Comparison of ENCODE assay signal across 8 cellular contexts in genomic region chr1:168135982-168136708, GRCh38. TPM values are rescaled to one million over a fixed set of nuclear protein-coding genes. Genes with fewer than 3 reads are reported as not detected.
DNase-seq lines count a peak whose midpoint lies in the region; ATAC-seq, FAIRE-seq and TF ChIP-seq lines count a peak whose summit lies in the region.

No MANE protein-coding gene starts in this region.

- peak overlapping the region; percentile 60; the same call in 1 of the 2 replicates for H3K18ac ChIP-seq in H1 (ENCODE audit: extremely low read depth, low read length)

- H2BK12ac ChIP-seq in H1 (ENCODE audit: low read depth, low read length): no peak overlapping the region

- peaks cover 4% of the 10 kb centered on the region; the same call in 1 of the 3 replicates for H3K36me3 Mint-ChIP-seq in GM23338 (ENCODE audit: low read depth)

- H2BK120ac ChIP-seq in H1 (replicated peaks; ENCODE audit: low read depth, low read length): no peak overlapping the region

- no peak overlapping the region for H2AK5ac ChIP-seq in H1 (ENCODE audit: low read depth, low read length)

- 0 out of 2 replicates have a peak overlapping the region, but pooled peaks have one; percentile 65 for H2BK15ac ChIP-seq in H1 (ENCODE audit: low read length)

- H3K27ac ChIP-seq in GM23338 (ENCODE audit: low read depth) (no peak overlapping the region), H1 (ENCODE audit: low read depth, low read length) (no peak overlapping the region), muscle layer of duodenum (ENCODE audit: low read length) (no peak overlapping the region)

- 2% methylated on average over 43 of the region's 61 CpGs; no CpG with 5 or more reads in 1 of the 2 experiments for WGBS in H1 (ENCODE audit: extremely low coverage in 1 of 2, insufficient coverage in 1 of 2, insufficient read length in 1 of 2, insufficient replicate concordance in 2 of 2, low coverage in 1 of 2, low lambda C conversion rate in 2 of 2, missing lambda C conversion rate in 1 of 2), 2 experiments

- H3K4me2 ChIP-seq in GM23338 (peak overlapping the region; percentile 99), H1 (ENCODE audit: insufficient read depth in 1 of 2, low read depth in 2 of 2, low read length in 2 of 2) (peak overlapping the region; percentile 93 to 97)

- H3K79me1 ChIP-seq in H1 (ENCODE audit: low read depth, low read length): no peaks in the 10 kb centered on the region

- H4K5ac ChIP-seq in H1 (ENCODE audit: insufficient read length, low read depth, low read length): no peak overlapping the region

- peak overlapping the region; percentile 93 for H4K8ac ChIP-seq in H1 (ENCODE audit: extremely low read depth, insufficient read depth, low read length)

- no peak overlapping the region for H2BK20ac ChIP-seq in H1 (ENCODE audit: low read length)

- H3K4me1 ChIP-seq in GM23338 (ENCODE audit: insufficient read depth) (peaks cover 19% of the 10 kb centered on the region), H1 (replicated peaks in 1 of 4; ENCODE audit: control insufficient read depth in 3 of 4, insufficient read depth in 4 of 4, low read length in 3 of 4) (peaks cover 3 to 10% (median 6%) of the 10 kb centered on the region in 4 experiments; a peak in 5 of 7 replicates), muscle layer of duodenum (ENCODE audit: control insufficient read depth in 1 of 2, insufficient read depth in 2 of 2, low read length in 2 of 2) (peaks cover 9 to 22% of the 10 kb centered on the region in 2 donors)

- peaks cover 28% of the 10 kb centered on the region for H3K4me1 Mint-ChIP-seq in GM23338

- POLR2A ChIA-PET in H1 (lab: Charles Lee; ENCODE audit: partially characterized antibody): interaction anchor here (0.8 to 1.5 kb wide), 5 partner anchors 9 to 199 kb away, joined by 3 to 5 read pairs (median 4); no protein-coding TSS in a partner anchor

- no peak for TF ChIP-seq RAD21 in H1 (IDR thresholded peaks at IDR 0.05 in 1 of 2, conservative IDR thresholded peaks at IDR 0.05 in 1 of 2; ENCODE audit: low read depth in 2 of 2, low read length in 2 of 2)

- peak overlapping the region; percentile 77 for H3K4me3 ChIP-seq in GM23338
- peak overlapping the region; percentile 61 to 73 (median 70) for H3K4me3 ChIP-seq in H1 (ENCODE audit: extremely low read depth in 1 of 4, insufficient read depth in 2 of 4, low read depth in 3 of 4, low read length in 4 of 4)
- H3K4me3 ChIP-seq in muscle layer of duodenum (ENCODE audit: low read depth in 1 of 2, low read length in 2 of 2): peak overlapping the region; percentile 67 to 94

- H3K9ac ChIP-seq in H1 (replicated peaks in 1 of 4; ENCODE audit: extremely low read depth in 1 of 4, low read depth in 3 of 4, low read length in 3 of 4): peak overlapping the region; percentile 31 to 80 (median 52); a peak in 6 of 7 replicates

- no peaks in the 10 kb centered on the region; the same call in 2 of the 3 replicates for H3K9me3 Mint-ChIP-seq in GM23338

- H3K9me2 ChIP-seq in GM23338 (ENCODE audit: insufficient read depth): no peaks in the 10 kb centered on the region

- H3K36me3 ChIP-seq in GM23338 (ENCODE audit: insufficient read depth) (no peaks in the 10 kb centered on the region), H1 (ENCODE audit: control insufficient read depth in 2 of 4, insufficient read depth in 4 of 4, low read length in 3 of 4) (no peaks in the 10 kb centered on the region), muscle layer of duodenum (ENCODE audit: control insufficient read depth in 1 of 2, insufficient read depth in 2 of 2, low read length in 2 of 2) (no peaks in the 10 kb centered on the region)

- H3K56ac ChIP-seq in H1 (replicated peaks; ENCODE audit: insufficient read length, low read depth, low read length): no peak overlapping the region

- TF ChIP-seq POLR2A in H1 (IDR thresholded peaks at IDR 0.05; ENCODE audit: control extremely low read depth in 1 of 2, low read depth in 2 of 2, low read length in 2 of 2): peak in 1 of 2 experiments; percentile 33; a peak in 1 of 3 replicates

- no peak for FAIRE-seq in H1 (lab: Jason Lieb, UNC)

- no peak overlapping the region for H3K4ac ChIP-seq in H1 (replicated peaks; ENCODE audit: insufficient read length, low read depth, low read length)

- H3K27me3 Mint-ChIP-seq in GM23338 (ENCODE audit: insufficient read depth, low read depth, poor library complexity): peaks cover 17% of the 10 kb centered on the region

- H3K9me3 ChIP-seq in H1 (ENCODE audit: insufficient read depth in 2 of 2, low read depth in 1 of 2, low read length in 1 of 2) (no peaks in the 10 kb centered on the region; a peak in 1 of 4 replicates), muscle layer of duodenum (ENCODE audit: control insufficient read depth in 1 of 2, low read length in 2 of 2) (no peaks in the 10 kb centered on the region)

- H2BK5ac ChIP-seq in H1 (ENCODE audit: low read depth, low read length): no peak overlapping the region

- no peak overlapping the region for H4K91ac ChIP-seq in H1 (replicated peaks; ENCODE audit: insufficient read length, low read length)

- CTCF ChIA-PET in H1 (lab: Charles Lee; ENCODE audit: partially characterized antibody): interaction anchor here (0.8 to 3.2 kb wide), 4 partner anchors 9 to 54 kb away, joined by 3 to 14 read pairs (median 4); no protein-coding TSS in a partner anchor

- H4K20me1 ChIP-seq in GM23338 (replicated peaks; ENCODE audit: insufficient read depth): 0 out of 2 replicates have a peak, but pooled peaks cover 12% of the 10 kb centered on the region
- H4K20me1 ChIP-seq in H1 (replicated peaks in 1 of 2; ENCODE audit: control insufficient read depth in 1 of 2, insufficient read depth in 2 of 2, low read length in 2 of 2): peaks cover 0 to 8% of the 10 kb centered on the region in 2 experiments

- DNase-seq in AG08396 (ENCODE audit: low spot score) (peak; percentile 45), GM23338 (ENCODE audit: low spot score) (peak; percentile 56), SW480 (ENCODE audit: low spot score) (peak; percentile 52), H1 (ENCODE audit: low read depth in 1 of 2, low spot score in 2 of 2) (peak in 1 of 2 experiments; percentile 72), germinal center (ENCODE audit: low spot score) (no peak), NCI-H1092 treated with DMSO at 0.1 percent for 48 hours (lab: John Stamatoyannopoulos, UW) (no peak)

- no peak overlapping the region for H3K27ac Mint-ChIP-seq in GM23338

- H3F3A ChIP-seq in GM23338 (replicated peaks; ENCODE audit: low read depth): no peaks in the 10 kb centered on the region

- H3K14ac ChIP-seq in H1 (ENCODE audit: insufficient read length): no peak overlapping the region

- peak overlapping the region; percentile 98 for H2AFZ ChIP-seq in GM23338
- H2AFZ ChIP-seq in H1 (ENCODE audit: low read length): peak overlapping the region; percentile 70

- ATAC-seq in GM23338 (peak; percentile 63), GM18907 (IDR thresholded peaks at IDR 0.05; ENCODE audit: unreplicated experiment) (no peak)

- TF ChIP-seq CTCF in GM23338 (conservative IDR thresholded peaks at IDR 0.05; ENCODE audit: low read depth in 2 of 2) (no peak), H1 (IDR thresholded peaks at IDR 0.05; ENCODE audit: control extremely low read depth in 1 of 3, insufficient read depth in 1 of 3, low read depth in 1 of 3, low read length in 3 of 3) (no peak)

- peak overlapping the region; percentile 95 for H3K4me3 Mint-ChIP-seq in GM23338

- H3K79me2 ChIP-seq in GM23338 (replicated peaks; ENCODE audit: insufficient read depth) (peaks cover 18% of the 10 kb centered on the region), H1 (ENCODE audit: control insufficient read depth in 1 of 2, insufficient read depth in 2 of 2, low read length in 2 of 2) (peaks cover 0 to 4% of the 10 kb centered on the region in 2 experiments; a peak in 1 of 4 replicates)

- no peak overlapping the region for H3K23ac ChIP-seq in H1 (ENCODE audit: insufficient read length)

- peaks cover 15% of the 10 kb centered on the region for H3K23me2 ChIP-seq in H1 (ENCODE audit: low read depth, low read length)

- TF ChIP-seq EP300 in H1 (IDR thresholded peaks at IDR 0.05; ENCODE audit: borderline replicate concordance in 1 of 2, low read depth in 2 of 2, low read length in 2 of 2): no peak

- H3K27me3 ChIP-seq in GM23338 (ENCODE audit: insufficient read depth): peaks cover 35% of the 10 kb centered on the region
- H3K27me3 ChIP-seq in H1 (replicated peaks in 1 of 4; ENCODE audit: control insufficient read depth in 3 of 4, extremely low read depth in 1 of 4, insufficient read depth in 3 of 4, low read length in 3 of 4): peaks cover 0 to 14% (median 10%) of the 10 kb centered on the region in 4 experiments; a peak in 5 of 7 replicates
- peaks cover 4% of the 10 kb centered on the region for H3K27me3 ChIP-seq in muscle layer of duodenum (ENCODE audit: low read depth, low read length)

TF ChIP-seq in GM23338, 12 proteins besides CTCF, POLR2A, EP300 and RAD21 (continues in another document):
- TF ChIP-seq JUNB (IDR thresholded peaks at IDR 0.05; ENCODE audit: unreplicated experiment): no peak
- peak; percentile 1 for TF ChIP-seq EZH2 (IDR thresholded peaks at IDR 0.05; ENCODE audit: low read depth, unreplicated experiment)

TF ChIP-seq in H1, 55 proteins besides CTCF, POLR2A, EP300 and RAD21 (continues in another document):
- peak; percentile 30; the same call in 1 of the 2 replicates for TF ChIP-seq SUZ12 (IDR thresholded peaks at IDR 0.05; ENCODE audit: low read length)

RNA-seq across cellular contexts. Expression of gene GPR161, which starts 0.6 kb away (rescaled TPM):
- 11.6 and 13.6 TPM in 2 replicates for total RNA-seq in GM23338 (2014; rRNA removed; shearing (Covaris generic))
- 6.7 and 7.9 TPM in 2 replicates for polyA plus RNA-seq in GM23338 (2016; fragmentation: Nextera tagmentation; extraction: Ambion mirVana)
- total RNA-seq in H1 (2021; fragmentation: NEBNext Ultra II Directional; extraction: Animal tissue kit (Norgen Biotek cat#: 25700)): 16.8 and 17.3 TPM in 2 replicates
- polyA plus RNA-seq in H1 (2011; rRNA removed): 13.7 and 17.6 TPM in 2 replicates
- 10.7 TPM for polyA plus RNA-seq in H1 (2011; cell fraction: cytosol; rRNA removed)
- 27.0 TPM for polyA plus RNA-seq in H1 (2011; cell fraction: nucleus; rRNA removed)
- polyA plus RNA-seq in H1 (2012, experiment 1 of 2): 10.6 to 12.4 TPM (median 11.7 TPM) in 4 replicates
- polyA plus RNA-seq in H1 (2012, experiment 2 of 2): 6.1 TPM
- 8.6 TPM for polyA plus RNA-seq in H1 (2013, experiment 1 of 2)
- 8.9 TPM for polyA plus RNA-seq in H1 (2013, experiment 2 of 2)
- polyA minus RNA-seq in H1 (2011; rRNA and poly(A)+ RNA removed): 50.2 and 61.7 TPM in 2 replicates
- polyA minus RNA-seq in H1 (2011; cell fraction: cytosol; rRNA and poly(A)+ RNA removed): 11.3 TPM
- 25.8 TPM for polyA minus RNA-seq in H1 (2011; cell fraction: nucleus; rRNA and poly(A)+ RNA removed)

RNA-seq across cellular contexts. Expression of gene TIPRL, which starts 42.6 kb away (rescaled TPM):
- total RNA-seq in GM23338 (2014; rRNA removed; shearing (Covaris generic)): 15.9 and 17.1 TPM in 2 replicates
- polyA plus RNA-seq in GM23338 (2016; fragmentation: Nextera tagmentation; extraction: Ambion mirVana) (32.0 and 32.8 TPM in 2 replicates), H1 (2011; rRNA removed) (4.8 and 8.1 TPM in 2 replicates)
- 23.8 and 27.4 TPM in 2 replicates for total RNA-seq in H1 (2021; fragmentation: NEBNext Ultra II Directional; extraction: Animal tissue kit (Norgen Biotek cat#: 25700))
- 11.4 TPM for polyA plus RNA-seq in H1 (2011; cell fraction: cytosol; rRNA removed)
- polyA plus RNA-seq in H1 (2011; cell fraction: nucleus; rRNA removed): 1.7 TPM
- 12.2 to 24.4 TPM (median 15.1 TPM) in 4 replicates for polyA plus RNA-seq in H1 (2012, experiment 1 of 2)
- 3.8 TPM for polyA plus RNA-seq in H1 (2012, experiment 2 of 2)
- polyA plus RNA-seq in H1 (2013, experiment 1 of 2): 15.4 TPM
- 15.3 TPM for polyA plus RNA-seq in H1 (2013, experiment 2 of 2)
- 6.2 and 8.7 TPM in 2 replicates for polyA minus RNA-seq in H1 (2011; rRNA and poly(A)+ RNA removed)
- 7.8 TPM for polyA minus RNA-seq in H1 (2011; cell fraction: cytosol; rRNA and poly(A)+ RNA removed)
- 4.8 TPM for polyA minus RNA-seq in H1 (2011; cell fraction: nucleus; rRNA and poly(A)+ RNA removed)

Comparison
In these comparisons a context has a peak if more than half of its experiments do, and no peak if none do; other contexts are left out.
1. DNase-seq: peak in AG08396 (single experiment), GM23338 (single experiment) and SW480 (single experiment); none in germinal center (single experiment) and NCI-H1092 treated with DMSO at 0.1 percent for 48 hours (single experiment).
2. Peak in every context shown above with its lines, with median percentiles within 50 percentile points of each other: H3K4me3 ChIP-seq.